ENCODE assay signal across 1 cellular context in genomic region chr19:35744688-35745327, GRCh38.
TF ChIP-seq lines count a peak whose summit lies in the region.

No MANE protein-coding gene starts in this region.

TF ChIP-seq in HEK293, 187 proteins besides CTCF, POLR2A, EP300 and RAD21 (continued from another document and continues in another):
- TF ChIP-seq, protein P1, sequence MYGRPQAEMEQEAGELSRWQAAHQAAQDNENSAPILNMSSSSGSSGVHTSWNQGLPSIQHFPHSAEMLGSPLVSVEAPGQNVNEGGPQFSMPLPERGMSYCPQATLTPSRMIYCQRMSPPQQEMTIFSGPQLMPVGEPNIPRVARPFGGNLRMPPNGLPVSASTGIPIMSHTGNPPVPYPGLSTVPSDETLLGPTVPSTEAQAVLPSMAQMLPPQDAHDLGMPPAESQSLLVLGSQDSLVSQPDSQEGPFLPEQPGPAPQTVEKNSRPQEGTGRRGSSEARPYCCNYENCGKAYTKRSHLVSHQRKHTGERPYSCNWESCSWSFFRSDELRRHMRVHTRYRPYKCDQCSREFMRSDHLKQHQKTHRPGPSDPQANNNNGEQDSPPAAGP (tag by site-specific recombination; IDR thresholded peaks at IDR 0.05) = peak; percentile 73; the same call in 1 of the 2 replicates
- TF ChIP-seq ZNF174 (tag by site-specific recombination; IDR thresholded peaks at IDR 0.05) = no peak
- peak; percentile 64 for TF ChIP-seq ZFP69B (tag by site-specific recombination; IDR thresholded peaks at IDR 0.05)
- TF ChIP-seq ZNF558 (tag by site-specific recombination; IDR thresholded peaks at IDR 0.05) = no peak
- TF ChIP-seq KLF7 (tag by site-specific recombination; IDR thresholded peaks at IDR 0.05; ENCODE audit: borderline replicate concordance) = no peak
- TF ChIP-seq GLIS1 (tag by site-specific recombination; IDR thresholded peaks at IDR 0.05) = no peak
- TF ChIP-seq ZBTB8A (tag by site-specific recombination; IDR thresholded peaks at IDR 0.05) = no peak
- no peak for TF ChIP-seq ZNF701 (tag by site-specific recombination; IDR thresholded peaks at IDR 0.05)
- no peak for TF ChIP-seq ZNF19 (tag by site-specific recombination; IDR thresholded peaks at IDR 0.05; ENCODE audit: low read depth)
- TF ChIP-seq ZNF404 (tag by site-specific recombination; IDR thresholded peaks at IDR 0.05) = no peak
- TF ChIP-seq ZNF169 (tag by site-specific recombination; IDR thresholded peaks at IDR 0.05) = no peak
- TF ChIP-seq ZFP37 (tag by site-specific recombination; IDR thresholded peaks at IDR 0.05) = 0 out of 2 replicates have a peak, but pooled peaks have one; percentile 36
- TF ChIP-seq SETDB1 (IDR thresholded peaks at IDR 0.05; ENCODE audit: insufficient read length, low read length) = no peak
- no peak for TF ChIP-seq ZNF362 (tag by site-specific recombination; IDR thresholded peaks at IDR 0.05)
- no peak for TF ChIP-seq ZNF670 (tag by site-specific recombination; IDR thresholded peaks at IDR 0.05; ENCODE audit: low read depth)
- TF ChIP-seq ZNF398 (tag by site-specific recombination; IDR thresholded peaks at IDR 0.05) = no peak
- TF ChIP-seq BCL6B (tag by site-specific recombination; IDR thresholded peaks at IDR 0.05) = no peak
- no peak; the same call in 1 of the 2 replicates for TF ChIP-seq YY1 (tag by site-specific recombination; IDR thresholded peaks at IDR 0.05)
- TF ChIP-seq ZNF24 (tag by site-specific recombination; IDR thresholded peaks at IDR 0.05) = no peak
- no peak; the same call in 1 of the 2 replicates for TF ChIP-seq ZNF843 (tag by site-specific recombination; IDR thresholded peaks at IDR 0.05)
- no peak for TF ChIP-seq ZNF423 (tag by site-specific recombination; IDR thresholded peaks at IDR 0.05)
- TF ChIP-seq, protein P2, sequence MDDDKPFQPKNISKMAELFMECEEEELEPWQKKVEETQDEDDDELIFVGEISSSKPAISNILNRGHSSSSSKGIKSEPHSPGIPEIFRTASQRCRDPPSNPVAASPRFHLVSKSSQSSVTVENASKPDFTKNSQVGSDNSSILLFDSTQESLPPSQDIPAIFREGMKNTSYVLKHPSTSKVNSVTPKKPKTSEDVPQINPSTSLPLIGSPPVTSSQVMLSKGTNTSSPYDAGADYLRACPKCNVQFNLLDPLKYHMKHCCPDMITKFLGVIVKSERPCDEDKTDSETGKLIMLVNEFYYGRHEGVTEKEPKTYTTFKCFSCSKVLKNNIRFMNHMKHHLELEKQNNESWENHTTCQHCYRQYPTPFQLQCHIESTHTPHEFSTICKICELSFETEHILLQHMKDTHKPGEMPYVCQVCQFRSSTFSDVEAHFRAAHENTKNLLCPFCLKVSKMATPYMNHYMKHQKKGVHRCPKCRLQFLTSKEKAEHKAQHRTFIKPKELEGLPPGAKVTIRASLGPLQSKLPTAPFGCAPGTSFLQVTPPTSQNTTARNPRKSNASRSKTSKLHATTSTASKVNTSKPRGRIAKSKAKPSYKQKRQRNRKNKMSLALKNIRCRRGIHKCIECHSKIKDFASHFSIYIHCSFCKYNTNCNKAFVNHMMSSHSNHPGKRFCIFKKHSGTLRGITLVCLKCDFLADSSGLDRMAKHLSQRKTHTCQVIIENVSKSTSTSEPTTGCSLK (tag by site-specific recombination; IDR thresholded peaks at IDR 0.05) = no peak
- TF ChIP-seq ZNF571 (tag by site-specific recombination; IDR thresholded peaks at IDR 0.05) = no peak
- TF ChIP-seq, protein P3, sequence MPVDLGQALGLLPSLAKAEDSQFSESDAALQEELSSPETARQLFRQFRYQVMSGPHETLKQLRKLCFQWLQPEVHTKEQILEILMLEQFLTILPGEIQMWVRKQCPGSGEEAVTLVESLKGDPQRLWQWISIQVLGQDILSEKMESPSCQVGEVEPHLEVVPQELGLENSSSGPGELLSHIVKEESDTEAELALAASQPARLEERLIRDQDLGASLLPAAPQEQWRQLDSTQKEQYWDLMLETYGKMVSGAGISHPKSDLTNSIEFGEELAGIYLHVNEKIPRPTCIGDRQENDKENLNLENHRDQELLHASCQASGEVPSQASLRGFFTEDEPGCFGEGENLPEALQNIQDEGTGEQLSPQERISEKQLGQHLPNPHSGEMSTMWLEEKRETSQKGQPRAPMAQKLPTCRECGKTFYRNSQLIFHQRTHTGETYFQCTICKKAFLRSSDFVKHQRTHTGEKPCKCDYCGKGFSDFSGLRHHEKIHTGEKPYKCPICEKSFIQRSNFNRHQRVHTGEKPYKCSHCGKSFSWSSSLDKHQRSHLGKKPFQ (tag by site-specific recombination; IDR thresholded peaks at IDR 0.05) = peak; percentile 56; the same call in 1 of the 2 replicates
- TF ChIP-seq ZNF2 (tag by site-specific recombination; IDR thresholded peaks at IDR 0.05) = peak; percentile 86; the same call in 1 of the 2 replicates
- no peak for TF ChIP-seq ZNF239 (tag by site-specific recombination; IDR thresholded peaks at IDR 0.05)
- TF ChIP-seq ZNF830 (tag by site-specific recombination; IDR thresholded peaks at IDR 0.05; ENCODE audit: low read depth) = no peak
- TF ChIP-seq ZBTB44 (tag by site-specific recombination; IDR thresholded peaks at IDR 0.05) = no peak
- no peak for TF ChIP-seq OVOL3 (tag by site-specific recombination; IDR thresholded peaks at IDR 0.05)
- no peak for TF ChIP-seq ZFP41 (tag by site-specific recombination; IDR thresholded peaks at IDR 0.05; ENCODE audit: borderline replicate concordance)
- no peak for TF ChIP-seq PRDM1 (tag by site-specific recombination; IDR thresholded peaks at IDR 0.05)
- no peak for TF ChIP-seq ZNF132 (tag by site-specific recombination; IDR thresholded peaks at IDR 0.05; ENCODE audit: borderline replicate concordance)
- TF ChIP-seq ZNF350 (tag by site-specific recombination; IDR thresholded peaks at IDR 0.05) = no peak
- TF ChIP-seq ZNF248 (tag by site-specific recombination; IDR thresholded peaks at IDR 0.05) = no peak
- peak; percentile 70 for TF ChIP-seq ZNF366 (tag by site-specific recombination; conservative IDR thresholded peaks at IDR 0.05)
- TF ChIP-seq ZNF184 (tag by site-specific recombination; IDR thresholded peaks at IDR 0.05) = no peak
- no peak for TF ChIP-seq ZFHX2 (tag by site-specific recombination; conservative IDR thresholded peaks at IDR 0.05)
- TF ChIP-seq KLF9 (tag by site-specific recombination; IDR thresholded peaks at IDR 0.05; ENCODE audit: low read depth) = peak; percentile 92
- no peak; the same call in 1 of the 2 replicates for TF ChIP-seq REPIN1 (tag by site-specific recombination; IDR thresholded peaks at IDR 0.05; ENCODE audit: low read depth)
- TF ChIP-seq KLF8 (tag by site-specific recombination; IDR thresholded peaks at IDR 0.05) = peak; percentile 67
- no peak for TF ChIP-seq ZNF112 (tag by site-specific recombination; IDR thresholded peaks at IDR 0.05)
- no peak for TF ChIP-seq ZNF426 (tag by site-specific recombination; IDR thresholded peaks at IDR 0.05)
- peak; percentile 32; the same call in 1 of the 2 replicates for TF ChIP-seq ZNF146 (tag by site-specific recombination; IDR thresholded peaks at IDR 0.05)
- TF ChIP-seq ZNF521 (tag by site-specific recombination; IDR thresholded peaks at IDR 0.05) = no peak
- TF ChIP-seq, protein P4, sequence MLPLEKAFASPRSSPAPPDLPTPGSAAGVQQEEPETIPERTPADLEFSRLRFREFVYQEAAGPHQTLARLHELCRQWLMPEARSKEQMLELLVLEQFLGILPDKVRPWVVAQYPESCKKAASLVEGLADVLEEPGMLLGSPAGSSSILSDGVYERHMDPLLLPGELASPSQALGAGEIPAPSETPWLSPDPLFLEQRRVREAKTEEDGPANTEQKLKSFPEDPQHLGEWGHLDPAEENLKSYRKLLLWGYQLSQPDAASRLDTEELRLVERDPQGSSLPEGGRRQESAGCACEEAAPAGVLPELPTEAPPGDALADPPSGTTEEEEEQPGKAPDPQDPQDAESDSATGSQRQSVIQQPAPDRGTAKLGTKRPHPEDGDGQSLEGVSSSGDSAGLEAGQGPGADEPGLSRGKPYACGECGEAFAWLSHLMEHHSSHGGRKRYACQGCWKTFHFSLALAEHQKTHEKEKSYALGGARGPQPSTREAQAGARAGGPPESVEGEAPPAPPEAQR (tag by site-specific recombination; IDR thresholded peaks at IDR 0.05) = no peak
- TF ChIP-seq ZNF561 (tag by site-specific recombination; IDR thresholded peaks at IDR 0.05; ENCODE audit: borderline replicate concordance) = no peak
- TF ChIP-seq YY2 (tag by site-specific recombination; IDR thresholded peaks at IDR 0.05) = no peak
- TF ChIP-seq ZNF391 (tag by site-specific recombination; IDR thresholded peaks at IDR 0.05; ENCODE audit: borderline replicate concordance, low read depth) = peak; percentile 60; the same call in 1 of the 2 replicates
- TF ChIP-seq ZNF473 (tag by site-specific recombination; IDR thresholded peaks at IDR 0.05) = no peak
- TF ChIP-seq, protein P5, sequence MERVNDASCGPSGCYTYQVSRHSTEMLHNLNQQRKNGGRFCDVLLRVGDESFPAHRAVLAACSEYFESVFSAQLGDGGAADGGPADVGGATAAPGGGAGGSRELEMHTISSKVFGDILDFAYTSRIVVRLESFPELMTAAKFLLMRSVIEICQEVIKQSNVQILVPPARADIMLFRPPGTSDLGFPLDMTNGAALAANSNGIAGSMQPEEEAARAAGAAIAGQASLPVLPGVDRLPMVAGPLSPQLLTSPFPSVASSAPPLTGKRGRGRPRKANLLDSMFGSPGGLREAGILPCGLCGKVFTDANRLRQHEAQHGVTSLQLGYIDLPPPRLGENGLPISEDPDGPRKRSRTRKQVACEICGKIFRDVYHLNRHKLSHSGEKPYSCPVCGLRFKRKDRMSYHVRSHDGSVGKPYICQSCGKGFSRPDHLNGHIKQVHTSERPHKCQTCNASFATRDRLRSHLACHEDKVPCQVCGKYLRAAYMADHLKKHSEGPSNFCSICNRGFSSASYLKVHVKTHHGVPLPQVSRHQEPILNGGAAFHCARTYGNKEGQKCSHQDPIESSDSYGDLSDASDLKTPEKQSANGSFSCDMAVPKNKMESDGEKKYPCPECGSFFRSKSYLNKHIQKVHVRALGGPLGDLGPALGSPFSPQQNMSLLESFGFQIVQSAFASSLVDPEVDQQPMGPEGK (tag by site-specific recombination; IDR thresholded peaks at IDR 0.05) = peak; percentile 55
- no peak for TF ChIP-seq ZNF544 (tag by site-specific recombination; IDR thresholded peaks at IDR 0.05)
- TF ChIP-seq ZNF274 (IDR thresholded peaks at IDR 0.05; ENCODE audit: low read length) = no peak
- no peak for TF ChIP-seq ZNF274 (tag by site-specific recombination; IDR thresholded peaks at IDR 0.05; ENCODE audit: borderline replicate concordance)
- no peak for TF ChIP-seq ZNF449 (tag by site-specific recombination; IDR thresholded peaks at IDR 0.05)
- no peak for TF ChIP-seq GLI2 (tag by site-specific recombination; IDR thresholded peaks at IDR 0.05; ENCODE audit: borderline replicate concordance, low read depth)
- TF ChIP-seq ZNF214 (tag by site-specific recombination; IDR thresholded peaks at IDR 0.05; ENCODE audit: borderline replicate concordance) = no peak
